In the genomic region with DNA sequence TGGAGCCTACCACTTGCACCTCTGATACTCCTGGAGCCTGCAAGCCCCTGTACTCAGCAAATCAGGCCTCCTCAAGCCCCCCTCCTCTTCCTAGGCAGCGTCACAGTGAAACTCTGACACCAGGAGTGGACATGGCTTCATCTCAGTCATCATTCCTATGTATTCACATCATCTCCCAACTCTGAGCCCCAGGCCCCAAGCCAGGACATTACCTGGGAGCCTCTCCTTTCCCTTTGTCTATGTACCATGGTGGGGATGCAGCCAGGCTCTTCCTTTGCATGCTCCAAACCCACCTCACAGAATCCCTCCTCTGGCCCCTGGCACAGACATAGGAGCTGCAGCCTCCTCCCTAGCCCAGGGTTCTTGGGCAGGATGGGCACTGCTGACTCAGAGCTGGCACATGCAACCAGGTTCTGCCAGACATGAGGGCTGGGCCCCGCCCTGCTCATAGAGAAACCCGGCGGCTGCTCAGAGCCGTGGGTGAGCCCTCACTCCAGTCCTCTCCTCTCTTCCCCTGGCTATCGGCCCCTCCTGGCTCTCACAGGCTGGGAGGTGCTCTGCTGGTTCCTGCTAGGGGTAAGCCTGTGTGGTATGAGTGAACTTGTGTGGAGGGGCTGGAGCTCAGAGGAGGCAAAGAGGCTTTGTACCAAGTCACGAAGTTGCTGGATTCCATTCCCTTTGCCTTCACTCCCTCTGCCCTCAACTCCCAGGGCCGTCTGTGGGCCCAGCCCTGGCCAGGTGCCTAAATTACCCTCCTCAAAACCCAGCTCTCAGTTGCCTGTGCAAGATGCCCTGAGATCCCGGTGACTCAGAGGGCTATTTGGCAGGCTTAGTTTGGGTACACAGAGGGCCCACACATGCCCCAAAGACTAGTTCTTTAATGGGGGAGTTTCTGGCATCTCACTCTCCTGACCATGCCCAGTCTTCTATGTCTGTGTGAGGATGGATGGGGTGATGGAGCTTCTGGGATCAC, we compare ENCODE assay signal across 8 cellular contexts. TPM values are rescaled to one million over a fixed set of nuclear protein-coding genes. Genes with fewer than 3 reads are reported as not detected.
DNase-seq lines count a peak whose midpoint lies in the region; ATAC-seq and TF ChIP-seq lines count a peak whose summit lies in the region.

No MANE protein-coding gene starts in this region.

- ATAC-seq in natural killer cell (peak; percentile 26 to 39 (median 28)), HG02885 (IDR thresholded peaks at IDR 0.05; ENCODE audit: poor library complexity, unreplicated experiment) (no peak), HG03460 (IDR thresholded peaks at IDR 0.05; ENCODE audit: unreplicated experiment) (no peak)

- intact Hi-C loops in colonic mucosa (cut with DNase I) (no loop called here), natural killer cell (cut with micrococcal nuclease) (no loop called here)

- peaks cover 4% of the 10 kb centered on the region for H3K36me3 Mint-ChIP-seq in T-helper 2 cell treated with Interferon-gamma antibody and Interleukin-4, amounts not matched to agents 5 μg/mL and 100 μg/mL, for 36 hours (ENCODE audit: low read depth)
- no peaks in the 10 kb centered on the region for H3K36me3 Mint-ChIP-seq in natural killer cell

- TF ChIP-seq CTCF in colonic mucosa (IDR thresholded peaks at IDR 0.05) = no peak
- TF ChIP-seq CTCF in natural killer cell (IDR thresholded peaks at IDR 0.05) = no peak

- DNase-seq in ELR (ENCODE audit: low read depth) (peak; percentile 50), colonic mucosa (peak; percentile 84), natural killer cell (no peak), NCI-H524 treated with DMSO at 0.1 percent for 48 hours (lab: John Stamatoyannopoulos, UW) (no peak), NCI-H748 treated with DMSO at 0.1 percent for 48 hours (lab: John Stamatoyannopoulos, UW) (no peak)
- DNase-seq in T-helper 2 cell treated with Interferon-gamma antibody and Interleukin-4, amounts not matched to agents 5 μg/mL and 100 μg/mL, for 36 hours (ENCODE audit: low spot score) = no peak

- H3K27ac ChIP-seq in colonic mucosa = no peak overlapping the region

- no peaks in the 10 kb centered on the region for H3K9me3 Mint-ChIP-seq in T-helper 2 cell treated with Interferon-gamma antibody and Interleukin-4, amounts not matched to agents 5 μg/mL and 100 μg/mL, for 36 hours
- no peaks in the 10 kb centered on the region for H3K9me3 Mint-ChIP-seq in natural killer cell

- peak overlapping the region in 1 of 2 donors; percentile 4 for H3K9ac ChIP-seq in colonic mucosa (ENCODE audit: low read depth in 2 of 2, low read length in 2 of 2)

- H3K27me3 ChIP-seq in colonic mucosa = peaks cover 5% of the 10 kb centered on the region

- H3K4me1 Mint-ChIP-seq in T-helper 2 cell treated with Interferon-gamma antibody and Interleukin-4, amounts not matched to agents 5 μg/mL and 100 μg/mL, for 36 hours (ENCODE audit: low read depth) = peaks cover 25% of the 10 kb centered on the region
- H3K4me1 Mint-ChIP-seq in natural killer cell = peaks cover 6 to 14% of the 10 kb centered on the region in 2 donors

- H3K9me3 ChIP-seq in colonic mucosa = no peaks in the 10 kb centered on the region

- no peaks in the 10 kb centered on the region for H3K36me3 ChIP-seq in colonic mucosa

- H3K4me3 ChIP-seq in colonic mucosa = no peak overlapping the region

- peak overlapping the region; percentile 35 for H3K27ac Mint-ChIP-seq in T-helper 2 cell treated with Interferon-gamma antibody and Interleukin-4, amounts not matched to agents 5 μg/mL and 100 μg/mL, for 36 hours
- H3K27ac Mint-ChIP-seq in natural killer cell = peak overlapping the region; percentile 61 to 80

- peaks cover 36% of the 10 kb centered on the region for H3K27me3 Mint-ChIP-seq in T-helper 2 cell treated with Interferon-gamma antibody and Interleukin-4, amounts not matched to agents 5 μg/mL and 100 μg/mL, for 36 hours (ENCODE audit: low read depth)
- peaks cover 14 to 18% of the 10 kb centered on the region in 2 donors for H3K27me3 Mint-ChIP-seq in natural killer cell (ENCODE audit: low read depth in 2 of 2)

- H3K4me3 Mint-ChIP-seq in T-helper 2 cell treated with Interferon-gamma antibody and Interleukin-4, amounts not matched to agents 5 μg/mL and 100 μg/mL, for 36 hours = peak overlapping the region; percentile 25
- H3K4me3 Mint-ChIP-seq in natural killer cell = peak overlapping the region; percentile 78

- peaks cover 6% of the 10 kb centered on the region for H3K4me1 ChIP-seq in colonic mucosa

RNA-seq across cellular contexts. Expression of gene PLCD1, which starts 1.9 kb away (rescaled TPM):
- total RNA-seq in colonic mucosa (10 to 100 TPM; 46.8 to 70.0 TPM), natural killer cell (10 to 100 TPM; 27.7 to 38.1 (median 29.4) TPM)

RNA-seq across cellular contexts. Expression of gene DLEC1, which starts 7.7 kb away (rescaled TPM):
- total RNA-seq in colonic mucosa (under 1 TPM; 0.52 to 0.56 TPM), natural killer cell (1 to 10 TPM; 6.1 to 7.5 (median 7.0) TPM)

RNA-seq across cellular contexts. Expression of gene VILL, which starts 40.7 kb away (rescaled TPM):
- total RNA-seq in colonic mucosa (100 to 1,000 TPM; 155 to 166 TPM), natural killer cell (10 to 100 TPM; 25.6 to 27.8 (median 26.9) TPM)

Comparison
In these comparisons a context has a peak if more than half of its experiments do, and no peak if none do; other contexts are left out.
1. DNase-seq: peak in ELR (single experiment) and colonic mucosa (single experiment); none in T-helper 2 cell treated with Interferon-gamma antibody and Interleukin-4, amounts not matched to agents 5 μg/mL and 100 μg/mL, for 36 hours (single experiment), natural killer cell (single experiment), NCI-H524 treated with DMSO at 0.1 percent for 48 hours (single experiment) and NCI-H748 treated with DMSO at 0.1 percent for 48 hours (single experiment).
2. ATAC-seq: peak in natural killer cell (3 of 3); none in HG02885 (single experiment) and HG03460 (single experiment).
3. RNA of gene DLEC1, which starts 7.7 kb away (total RNA-seq): 6.1 to 7.5 TPM in natural killer cell; 0.52 to 0.56 TPM in colonic mucosa; every median in the first group is over 4 times any median in the second.
4. RNA of gene VILL, which starts 40.7 kb away (total RNA-seq): 155 to 166 TPM in colonic mucosa; 25.6 to 27.8 TPM in natural killer cell; every median in the first group is over 4 times any median in the second.